ENCODE assay signal across 1 cellular context in genomic region chr1:26035959-26036755, GRCh38.
TF ChIP-seq lines count a peak whose summit lies in the region.

No MANE protein-coding gene starts in this region.

TF ChIP-seq in K562, 482 proteins besides CTCF, POLR2A, EP300 and RAD21 (continued from another document and continues in another):
- TF ChIP-seq E2F4 (CRISPR knock-in tag; IDR thresholded peaks at IDR 0.05; ENCODE audit: low read depth) (no peak), KLF16 (IDR thresholded peaks at IDR 0.05) (peak; percentile 61; the same call in 1 of the 2 replicates), ZNF224 (CRISPR knock-in tag; IDR thresholded peaks at IDR 0.05) (no peak), SMARCA4 (IDR thresholded peaks at IDR 0.05) (peak; percentile 14; the same call in 1 of the 2 replicates), ZBTB7A (IDR thresholded peaks at IDR 0.05; ENCODE audit: borderline replicate concordance, control insufficient read depth, low read depth, low read length) (peak; percentile 86), NR2C1 (IDR thresholded peaks at IDR 0.05) (0 out of 2 replicates have a peak, but pooled peaks have one; percentile 37), NR2C1 (tag; IDR thresholded peaks at IDR 0.05) (peak; percentile 45), ZNF263 (CRISPR knock-in tag; IDR thresholded peaks at IDR 0.05; ENCODE audit: borderline replicate concordance) (0 out of 2 replicates have a peak, but pooled peaks have one; percentile 17), ATF1 (CRISPR knock-in tag; IDR thresholded peaks at IDR 0.05) (no peak), ATF1 (tag; IDR thresholded peaks at IDR 0.05) (no peak), FOS (IDR thresholded peaks at IDR 0.05; ENCODE audit: extremely low read depth, insufficient read length) (no peak), TCF15 (CRISPR knock-in tag; IDR thresholded peaks at IDR 0.05) (no peak), JUN (IDR thresholded peaks at IDR 0.05; ENCODE audit: borderline replicate concordance, low read depth, low read length) (peak; percentile 58; the same call in 1 of the 2 replicates), JUN (CRISPR knock-in tag; IDR thresholded peaks at IDR 0.05; ENCODE audit: borderline replicate concordance) (no peak), DEAF1 (CRISPR knock-in tag; IDR thresholded peaks at IDR 0.05) (peak; percentile 97), CBX1 (IDR thresholded peaks at IDR 0.05; ENCODE audit: low read depth) (no peak), RBBP5 (IDR thresholded peaks at IDR 0.05; ENCODE audit: borderline replicate concordance, insufficient read depth, low read length, poor library complexity, severe bottlenecking) (peak; percentile 21), RUNX1 (IDR thresholded peaks at IDR 0.05; ENCODE audit: low read depth) (0 out of 2 replicates have a peak, but pooled peaks have one; percentile 40), KDM1A (IDR thresholded peaks at IDR 0.05) (peak; percentile 35 to 50; a peak in 1 of 4 replicates), ARNT (IDR thresholded peaks at IDR 0.05) (peak in 1 of 2 experiments; percentile 17; a peak in 2 of 4 replicates), HIVEP1 (CRISPR knock-in tag; IDR thresholded peaks at IDR 0.05) (peak; percentile 58; the same call in 1 of the 2 replicates), ID3 (CRISPR knock-in tag; IDR thresholded peaks at IDR 0.05) (no peak), ID3 (tag; IDR thresholded peaks at IDR 0.05) (peak; percentile 21; the same call in 1 of the 2 replicates), XRCC3 (IDR thresholded peaks at IDR 0.05) (no peak), PKNOX1 (IDR thresholded peaks at IDR 0.05) (no peak; the same call in none of the 2 replicates), SAFB2 (IDR thresholded peaks at IDR 0.05; ENCODE audit: borderline replicate concordance, low read depth, low read length, severe bottlenecking) (no peak), PPARD (CRISPR knock-in tag; IDR thresholded peaks at IDR 0.05) (no peak), E2F1 (CRISPR knock-in tag; IDR thresholded peaks at IDR 0.05) (no peak), SMC3 (conservative IDR thresholded peaks at IDR 0.05; ENCODE audit: insufficient read depth, low read depth, low read length) (peak; percentile 94), ZNF592 (IDR thresholded peaks at IDR 0.05) (peak; percentile 83; the same call in 1 of the 2 replicates), CREB1 (IDR thresholded peaks at IDR 0.05) (no peak), CREB1 (CRISPR knock-in tag; IDR thresholded peaks at IDR 0.05) (no peak), MCM3 (IDR thresholded peaks at IDR 0.05) (no peak), TFE3 (CRISPR knock-in tag; IDR thresholded peaks at IDR 0.05) (no peak), ZNF143 (CRISPR knock-in tag; IDR thresholded peaks at IDR 0.05) (0 out of 2 replicates have a peak, but pooled peaks have one; percentile 3), CCAR2 (IDR thresholded peaks at IDR 0.05; ENCODE audit: low read depth, low read length) (no peak), CC2D1A (IDR thresholded peaks at IDR 0.05) (peak; percentile 81), TEAD1 (CRISPR knock-in tag; IDR thresholded peaks at IDR 0.05) (0 out of 4 replicates have a peak, but pooled peaks have one; percentile 38 to 66), XRCC4 (IDR thresholded peaks at IDR 0.05; ENCODE audit: extremely low read depth, insufficient read depth, insufficient read length) (no peak)
- TF ChIP-seq, protein P1, sequence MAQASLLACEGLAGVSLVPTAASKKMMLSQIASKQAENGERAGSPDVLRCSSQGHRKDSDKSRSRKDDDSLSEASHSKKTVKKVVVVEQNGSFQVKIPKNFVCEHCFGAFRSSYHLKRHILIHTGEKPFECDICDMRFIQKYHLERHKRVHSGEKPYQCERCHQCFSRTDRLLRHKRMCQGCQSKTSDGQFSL (CRISPR knock-in tag; IDR thresholded peaks at IDR 0.05) = peak; percentile 95
- TF ChIP-seq, protein P1 (tag; IDR thresholded peaks at IDR 0.05) = peak in 1 of 2 experiments; percentile 65; a peak in 2 of 4 replicates
- TF ChIP-seq, protein P2, sequence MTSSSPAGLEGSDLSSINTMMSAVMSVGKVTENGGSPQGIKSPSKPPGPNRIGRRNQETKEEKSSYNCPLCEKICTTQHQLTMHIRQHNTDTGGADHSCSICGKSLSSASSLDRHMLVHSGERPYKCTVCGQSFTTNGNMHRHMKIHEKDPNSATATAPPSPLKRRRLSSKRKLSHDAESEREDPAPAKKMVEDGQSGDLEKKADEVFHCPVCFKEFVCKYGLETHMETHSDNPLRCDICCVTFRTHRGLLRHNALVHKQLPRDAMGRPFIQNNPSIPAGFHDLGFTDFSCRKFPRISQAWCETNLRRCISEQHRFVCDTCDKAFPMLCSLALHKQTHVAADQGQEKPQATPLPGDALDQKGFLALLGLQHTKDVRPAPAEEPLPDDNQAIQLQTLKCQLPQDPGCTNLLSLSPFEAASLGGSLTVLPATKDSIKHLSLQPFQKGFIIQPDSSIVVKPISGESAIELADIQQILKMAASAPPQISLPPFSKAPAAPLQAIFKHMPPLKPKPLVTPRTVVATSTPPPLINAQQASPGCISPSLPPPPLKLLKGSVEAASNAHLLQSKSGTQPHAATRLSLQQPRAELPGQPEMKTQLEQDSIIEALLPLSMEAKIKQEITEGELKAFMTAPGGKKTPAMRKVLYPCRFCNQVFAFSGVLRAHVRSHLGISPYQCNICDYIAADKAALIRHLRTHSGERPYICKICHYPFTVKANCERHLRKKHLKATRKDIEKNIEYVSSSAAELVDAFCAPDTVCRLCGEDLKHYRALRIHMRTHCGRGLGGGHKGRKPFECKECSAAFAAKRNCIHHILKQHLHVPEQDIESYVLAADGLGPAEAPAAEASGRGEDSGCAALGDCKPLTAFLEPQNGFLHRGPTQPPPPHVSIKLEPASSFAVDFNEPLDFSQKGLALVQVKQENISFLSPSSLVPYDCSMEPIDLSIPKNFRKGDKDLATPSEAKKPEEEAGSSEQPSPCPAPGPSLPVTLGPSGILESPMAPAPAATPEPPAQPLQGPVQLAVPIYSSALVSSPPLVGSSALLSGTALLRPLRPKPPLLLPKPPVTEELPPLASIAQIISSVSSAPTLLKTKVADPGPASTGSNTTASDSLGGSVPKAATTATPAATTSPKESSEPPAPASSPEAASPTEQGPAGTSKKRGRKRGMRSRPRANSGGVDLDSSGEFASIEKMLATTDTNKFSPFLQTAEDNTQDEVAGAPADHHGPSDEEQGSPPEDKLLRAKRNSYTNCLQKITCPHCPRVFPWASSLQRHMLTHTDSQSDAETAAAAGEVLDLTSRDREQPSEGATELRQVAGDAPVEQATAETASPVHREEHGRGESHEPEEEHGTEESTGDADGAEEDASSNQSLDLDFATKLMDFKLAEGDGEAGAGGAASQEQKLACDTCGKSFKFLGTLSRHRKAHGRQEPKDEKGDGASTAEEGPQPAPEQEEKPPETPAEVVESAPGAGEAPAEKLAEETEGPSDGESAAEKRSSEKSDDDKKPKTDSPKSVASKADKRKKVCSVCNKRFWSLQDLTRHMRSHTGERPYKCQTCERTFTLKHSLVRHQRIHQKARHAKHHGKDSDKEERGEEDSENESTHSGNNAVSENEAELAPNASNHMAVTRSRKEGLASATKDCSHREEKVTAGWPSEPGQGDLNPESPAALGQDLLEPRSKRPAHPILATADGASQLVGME (CRISPR knock-in tag; IDR thresholded peaks at IDR 0.05) = 0 out of 2 replicates have a peak, but pooled peaks have one; percentile 20
